In the genomic region with DNA sequence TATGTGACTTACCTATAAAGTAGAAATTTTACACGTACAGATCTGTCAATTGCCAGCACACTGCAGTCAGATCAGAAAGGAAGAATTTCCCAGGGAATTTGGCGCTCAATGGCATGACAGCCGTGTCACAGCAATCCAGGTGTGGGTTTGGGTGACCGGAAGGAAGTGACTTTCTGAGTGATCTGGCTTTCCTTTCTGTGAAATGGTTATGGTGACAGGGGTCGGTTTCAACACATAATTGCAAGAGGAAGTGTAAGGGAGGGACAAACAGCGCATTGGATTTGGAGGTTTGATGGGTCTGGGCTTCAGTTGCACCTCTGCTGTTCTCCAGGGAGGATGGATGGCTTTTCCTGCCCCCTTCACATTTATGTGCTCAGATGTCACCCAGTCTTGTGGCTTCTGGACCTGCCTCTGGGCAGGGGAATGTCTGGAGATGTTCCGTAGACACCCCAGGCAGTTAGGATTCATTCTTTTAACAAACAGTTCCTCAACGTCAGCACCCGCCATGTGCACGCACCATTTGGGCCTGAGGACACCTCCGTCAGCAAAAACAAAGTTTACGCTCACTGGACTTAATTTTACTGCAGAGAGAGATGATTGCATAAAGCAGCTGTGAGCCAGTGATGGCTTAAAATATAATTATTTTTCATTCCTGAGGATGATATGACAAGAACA, we compare ENCODE assay signal across 15 cellular contexts. TPM values are rescaled to one million over a fixed set of nuclear protein-coding genes. Genes with fewer than 3 reads are reported as not detected.
DNase-seq lines count a peak whose midpoint lies in the region; ATAC-seq and TF ChIP-seq lines count a peak whose summit lies in the region.
"Had no signal": no experiment of that assay in that cellular context is flagged by ENCODE, and none has a peak within 500 bp of the region (broad histone marks: within the 10 kb centered on the region; RNA-seq: fewer than 3 reads in every experiment).

No MANE protein-coding gene starts in this region.

- peaks cover 64 to 95% (median 83%) of the 10 kb centered on the region in 4 donors for H3K4me1 Mint-ChIP-seq in CD4-positive, alpha-beta memory T cell
- H3K4me1 Mint-ChIP-seq in activated naive CD8-positive, alpha-beta T cell treated with anti-CD3 and anti-CD28 coated beads, Interleukin-2, amount 50 U/mL, for 24 hours, result peaks cover 70% of the 10 kb centered on the region
- peaks cover 78% of the 10 kb centered on the region for H3K4me1 Mint-ChIP-seq in nephron

- H3K27ac Mint-ChIP-seq in CD4-positive, alpha-beta memory T cell, result peak overlapping the region; percentile 57 to 97 (median 79)
- peak overlapping the region; percentile 26 for H3K27ac Mint-ChIP-seq in activated naive CD8-positive, alpha-beta T cell treated with anti-CD3 and anti-CD28 coated beads, Interleukin-2, amount 50 U/mL, for 24 hours
- H3K27ac Mint-ChIP-seq in nephron, result peak overlapping the region; percentile 85 to 91 (median 90)

- H3K9me3 ChIP-seq in CD4-positive, alpha-beta memory T cell (ENCODE audit: control insufficient read depth in 1 of 2, low read length in 2 of 2), result no peaks in the 10 kb centered on the region

- peak overlapping the region; percentile 28 for H3K27ac ChIP-seq in CD4-positive, alpha-beta memory T cell (ENCODE audit: low read depth, low read length)
- H3K27ac ChIP-seq in HL-60 (replicated peaks), result peak overlapping the region; percentile 83
- H3K27ac ChIP-seq: VCaP had no signal

- no peak for DNase-seq in CD4-positive, alpha-beta memory T cell
- DNase-seq in HL-60 (ENCODE audit: low read depth in 1 of 2, low spot score in 1 of 2) (peak; percentile 79 to 91), NCI-H146 (lab: John Stamatoyannopoulos, UW) (no peak), sciatic nerve (ENCODE audit: low spot score) (no peak)
- no peak for DNase-seq in activated naive CD8-positive, alpha-beta T cell treated with anti-CD3 and anti-CD28 coated beads, Interleukin-2, amount 50 U/mL, for 24 hours
- DNase-seq: DMS 273 treated with DMSO at 0.1 percent for 48 hours; dorsolateral prefrontal cortex; left cardiac atrium; nucleus accumbens; stimulated activated naive CD4-positive, alpha-beta T cell had no signal

- intact Hi-C loops in CD4-positive, alpha-beta memory T cell (cut with micrococcal nuclease), result no loop called here
- intact Hi-C loops in sciatic nerve (cut with DNase I), result loop anchor here (10.0 kb wide), 1 partner anchor 109 kb away; no protein-coding TSS in a partner anchor

- no peaks in the 10 kb centered on the region for H3K27me3 ChIP-seq in CD4-positive, alpha-beta memory T cell (ENCODE audit: insufficient read depth, low read length)
- no peaks in the 10 kb centered on the region for H3K27me3 ChIP-seq in HL-60 (ENCODE audit: insufficient read depth, poor library complexity, severe bottlenecking)
- H3K27me3 ChIP-seq: dorsolateral prefrontal cortex had no signal

- peaks cover 13% of the 10 kb centered on the region for H3K36me3 ChIP-seq in CD4-positive, alpha-beta memory T cell (ENCODE audit: insufficient read depth, low read length)

- POLR2A ChIA-PET in CD4-positive, alpha-beta memory T cell (lab: Charles Lee; ENCODE audit: partially characterized antibody), result interaction anchor here (0.6 to 2.9 kb wide), 4 partner anchors 10 to 28 kb away, joined by 3 to 17 read pairs (median 4); no protein-coding TSS in a partner anchor

- CTCF ChIA-PET in CD4-positive, alpha-beta memory T cell (lab: Charles Lee; ENCODE audit: partially characterized antibody), result interaction anchor here (1.1 to 2.3 kb wide), 5 partner anchors 13 to 91 kb away, joined by 3 to 7 read pairs (median 5); no protein-coding TSS in a partner anchor

- H3K4me1 ChIP-seq in CD4-positive, alpha-beta memory T cell (ENCODE audit: insufficient read depth, low read length), result peaks cover 85% of the 10 kb centered on the region

- no peak for ATAC-seq in activated naive CD8-positive, alpha-beta T cell treated with anti-CD3 and anti-CD28 coated beads, Interleukin-2, amount 50 U/mL, for 24 hours
- no peak for ATAC-seq in GM18907 (IDR thresholded peaks at IDR 0.05; ENCODE audit: unreplicated experiment)
- ATAC-seq in sciatic nerve, result no peak
- ATAC-seq: K562, Panc1 had no signal

- H3K36me3 Mint-ChIP-seq in CD4-positive, alpha-beta memory T cell, result peaks cover 27 to 58% of the 10 kb centered on the region in 2 donors
- H3K36me3 Mint-ChIP-seq in activated naive CD8-positive, alpha-beta T cell treated with anti-CD3 and anti-CD28 coated beads, Interleukin-2, amount 50 U/mL, for 24 hours (ENCODE audit: low read depth), result peaks cover 28% of the 10 kb centered on the region
- H3K36me3 Mint-ChIP-seq in nephron (ENCODE audit: low read depth), result no peaks in the 10 kb centered on the region

- no peaks in the 10 kb centered on the region for H3K27me3 Mint-ChIP-seq in CD4-positive, alpha-beta memory T cell
- no peaks in the 10 kb centered on the region for H3K27me3 Mint-ChIP-seq in activated naive CD8-positive, alpha-beta T cell treated with anti-CD3 and anti-CD28 coated beads, Interleukin-2, amount 50 U/mL, for 24 hours
- peaks cover 11% of the 10 kb centered on the region for H3K27me3 Mint-ChIP-seq in nephron (ENCODE audit: low read depth)

- H3K9me3 Mint-ChIP-seq in CD4-positive, alpha-beta memory T cell, result peaks cover 0 to 1% (median 0%) of the 10 kb centered on the region in 8 donors
- H3K9me3 Mint-ChIP-seq in activated naive CD8-positive, alpha-beta T cell treated with anti-CD3 and anti-CD28 coated beads, Interleukin-2, amount 50 U/mL, for 24 hours, result no peaks in the 10 kb centered on the region
- H3K9me3 Mint-ChIP-seq in nephron, result no peaks in the 10 kb centered on the region

- TF ChIP-seq CTCF in HL-60 (IDR thresholded peaks at IDR 0.05; ENCODE audit: insufficient read depth, low read length), result no peak
- TF ChIP-seq CTCF in nephron (IDR thresholded peaks at IDR 0.05; ENCODE audit: unreplicated experiment in 3 of 3), result no peak

- H3K4me3 Mint-ChIP-seq in CD4-positive, alpha-beta memory T cell, result peak overlapping the region in 4 of 8 donors; percentile 12 to 35 (median 28)
- H3K4me3 Mint-ChIP-seq in activated naive CD8-positive, alpha-beta T cell treated with anti-CD3 and anti-CD28 coated beads, Interleukin-2, amount 50 U/mL, for 24 hours, result no peak overlapping the region
- H3K4me3 Mint-ChIP-seq in nephron, result peak overlapping the region in 1 of 3 experiments; percentile 47

- H3K4me3 ChIP-seq in CD4-positive, alpha-beta memory T cell (ENCODE audit: low read length in 2 of 2), result no peak overlapping the region
- H3K4me3 ChIP-seq in HL-60 (replicated peaks; ENCODE audit: insufficient read depth, low read length), result no peak overlapping the region
- H3K4me3 ChIP-seq: dorsolateral prefrontal cortex, K562 had no signal

RNA-seq across cellular contexts. Expression of a gene that starts 37.1 kb away (rescaled TPM):
- 100 to 1,000 TPM; 179 to 187 TPM for total RNA-seq in CD4-positive, alpha-beta memory T cell
- polyA plus RNA-seq in CD4-positive, alpha-beta memory T cell, result 100 to 1,000 TPM in 1 of 2 donors, 10 to 100 TPM in 1; 92.2 to 119 TPM
- total RNA-seq in sciatic nerve, result 2,463 TPM
- polyA plus RNA-seq: K562 had no signal

Comparison
In these comparisons a context has a peak if more than half of its experiments do, and no peak if none do; other contexts are left out.
1. DNase-seq: peak in HL-60 (2 of 2); none in CD4-positive, alpha-beta memory T cell (0 of 5), activated naive CD8-positive, alpha-beta T cell treated with anti-CD3 and anti-CD28 coated beads, Interleukin-2, amount 50 U/mL, for 24 hours (single experiment), NCI-H146 (single experiment) and sciatic nerve (single experiment).
2. H3K27ac Mint-ChIP-seq: peak in every context shown above with its lines; median percentile 90 in nephron; 79 in CD4-positive, alpha-beta memory T cell; 26 in activated naive CD8-positive, alpha-beta T cell treated with anti-CD3 and anti-CD28 coated beads, Interleukin-2, amount 50 U/mL, for 24 hours.
3. RNA of a gene that starts 37.1 kb away (total RNA-seq): 2,463 TPM in sciatic nerve (single experiment); 179 to 187 TPM in CD4-positive, alpha-beta memory T cell; every median in the first group is over 10 times any median in the second.